ENCODE assay signal across 8 cellular contexts in genomic region chr3:12193485-12194165, GRCh38. TPM values are rescaled to one million over a fixed set of nuclear protein-coding genes. Genes with fewer than 3 reads are reported as not detected.
A peak's percentile ranks its signal among the peaks of the same experiment; 100 is the strongest.
DNase-seq lines count a peak whose midpoint lies in the region; ATAC-seq lines count a peak whose summit lies in the region.

No MANE protein-coding gene starts in this region.

- DNase-seq in ELR (ENCODE audit: low read depth), result peak; percentile 98
- peak; percentile 94 for DNase-seq in HS-27A (ENCODE audit: low read depth)
- peak; percentile 59 for DNase-seq in activated T-cell treated with anti-CD3 and anti-CD28 coated beads, Interleukin-2, amount 50 U/mL, for 72 hours
- DNase-seq in kidney glomerular epithelial cell (lab: John Stamatoyannopoulos, UW), result peak; percentile 85
- DNase-seq in ureter (ENCODE audit: low spot score), result peak; percentile 68
- DNase-seq in iPS-NIHi11 (ENCODE audit: low spot score), result no peak
- DNase-seq in activated effector memory CD4-positive, alpha-beta T cell treated with anti-CD3 and anti-CD28 coated beads, Interleukin-2, amount 50 U/mL, for 16 hours, result no peak

- peaks cover 69% of the 10 kb centered on the region for H3K4me1 Mint-ChIP-seq in activated T-cell treated with anti-CD3 and anti-CD28 coated beads, Interleukin-2, amount 50 U/mL, for 72 hours (ENCODE audit: low read depth)

- ATAC-seq in GM21423 (IDR thresholded peaks at IDR 0.05; ENCODE audit: unreplicated experiment), result peak; percentile 61
- ATAC-seq in activated T-cell treated with anti-CD3 and anti-CD28 coated beads, Interleukin-2, amount 50 U/mL, for 72 hours (replicated peaks in 1 of 2), result peak; percentile 73 to 76

- H3K4me3 Mint-ChIP-seq in activated T-cell treated with anti-CD3 and anti-CD28 coated beads, Interleukin-2, amount 50 U/mL, for 72 hours, result peak overlapping the region; percentile 70 to 78

- peaks cover 6% of the 10 kb centered on the region for H3K27me3 Mint-ChIP-seq in activated T-cell treated with anti-CD3 and anti-CD28 coated beads, Interleukin-2, amount 50 U/mL, for 72 hours (ENCODE audit: low read depth)

- H3K9me3 Mint-ChIP-seq in activated T-cell treated with anti-CD3 and anti-CD28 coated beads, Interleukin-2, amount 50 U/mL, for 72 hours, result no peaks in the 10 kb centered on the region

- H3K27ac Mint-ChIP-seq in activated T-cell treated with anti-CD3 and anti-CD28 coated beads, Interleukin-2, amount 50 U/mL, for 72 hours, result peak overlapping the region; percentile 100

- no peaks in the 10 kb centered on the region for H3K36me3 Mint-ChIP-seq in activated T-cell treated with anti-CD3 and anti-CD28 coated beads, Interleukin-2, amount 50 U/mL, for 72 hours (ENCODE audit: insufficient read depth in 2 of 2)

RNA-seq across cellular contexts. Expression of gene TIMP4, which starts 34.9 kb away (rescaled TPM):
- under 1 TPM; 0.24 to 0.28 TPM for total RNA-seq in activated T-cell treated with anti-CD3 and anti-CD28 coated beads, Interleukin-2, amount 50 U/mL, for 72 hours
- 16.5 TPM for total RNA-seq in ureter

Comparison
In these comparisons a context has a peak if more than half of its experiments do, and no peak if none do; other contexts are left out.
1. DNase-seq: peak in ELR (single experiment), HS-27A (single experiment), activated T-cell treated with anti-CD3 and anti-CD28 coated beads, Interleukin-2, amount 50 U/mL, for 72 hours (2 of 2), kidney glomerular epithelial cell (single experiment) and ureter (single experiment); none in iPS-NIHi11 (single experiment) and activated effector memory CD4-positive, alpha-beta T cell treated with anti-CD3 and anti-CD28 coated beads, Interleukin-2, amount 50 U/mL, for 16 hours (single experiment).
2. RNA of gene TIMP4, which starts 34.9 kb away (total RNA-seq): 16.5 TPM in ureter (single experiment); 0.24 to 0.28 TPM in activated T-cell treated with anti-CD3 and anti-CD28 coated beads, Interleukin-2, amount 50 U/mL, for 72 hours; every median in the first group is over 10 times any median in the second.